In the genomic region with DNA sequence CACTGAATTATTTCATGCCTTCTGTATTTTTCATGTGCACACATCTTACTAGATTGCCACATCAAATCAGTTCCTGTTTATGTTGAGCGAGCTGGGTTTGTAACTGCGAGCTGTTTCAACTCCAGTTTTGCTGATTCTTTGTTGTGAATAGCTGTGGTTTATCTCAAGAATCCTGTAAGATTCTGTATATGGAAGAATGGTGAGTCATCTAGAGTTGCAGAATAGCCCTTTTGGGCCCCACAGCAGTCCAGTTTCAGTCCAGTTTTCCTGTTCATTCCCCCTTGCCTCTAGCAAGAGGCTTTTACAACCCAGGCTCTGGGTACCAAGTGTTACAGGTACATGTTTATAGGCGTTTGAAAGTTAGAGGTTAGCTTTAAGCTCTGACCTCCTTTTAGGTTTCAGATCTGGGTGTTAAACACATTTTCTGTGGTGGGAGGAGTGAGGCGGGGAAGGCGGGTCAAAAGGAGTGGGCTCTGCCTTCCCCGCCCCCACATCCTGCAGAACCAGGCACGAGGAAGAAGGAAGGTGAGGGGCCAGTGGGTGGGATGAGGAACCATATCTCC, we compare ENCODE assay signal across 8 cellular contexts. TPM values are rescaled to one million over a fixed set of nuclear protein-coding genes. Genes with fewer than 3 reads are reported as not detected.
DNase-seq lines count a peak whose midpoint lies in the region; ATAC-seq and TF ChIP-seq lines count a peak whose summit lies in the region.

No MANE protein-coding gene starts in this region.

- no peaks in the 10 kb centered on the region for H3K9me3 ChIP-seq in cardiac muscle cell (ENCODE audit: low read depth)
- no peaks in the 10 kb centered on the region for H3K9me3 ChIP-seq in skeletal muscle satellite cell (replicated peaks; ENCODE audit: low read length)

- DNase-seq in NCI-H460 (ENCODE audit: extremely low read depth, low read depth) (peak; percentile 36), cardiac muscle cell (ENCODE audit: low read depth in 1 of 2, low spot score in 1 of 2) (peak in 1 of 2 donors; percentile 96), cerebellar cortex (ENCODE audit: low spot score) (no peak), NCI-H1092 treated with DMSO at 0.1 percent for 48 hours (lab: John Stamatoyannopoulos, UW) (no peak)
- DNase-seq in activated naive CD4-positive, alpha-beta T cell treated with anti-CD3 and anti-CD28 coated beads, Interleukin-2, amount 10 ng/mL, durations not matched to agents 7 days and 5 days: peak; percentile 66

- H3K27me3 Mint-ChIP-seq in activated naive CD4-positive, alpha-beta T cell treated with anti-CD3 and anti-CD28 coated beads, Interleukin-2, amount 10 ng/mL, durations not matched to agents 7 days and 5 days: no peaks in the 10 kb centered on the region

- H3K4me1 ChIP-seq in cardiac muscle cell (ENCODE audit: low read depth) (peaks cover 16% of the 10 kb centered on the region), skeletal muscle satellite cell (ENCODE audit: control insufficient read depth, insufficient read depth, low read length) (peaks cover 16% of the 10 kb centered on the region)

- H3K4me3 ChIP-seq in cardiac muscle cell (no peak overlapping the region), skeletal muscle satellite cell (ENCODE audit: low read length) (peak overlapping the region; percentile 21)

- H3K4me3 Mint-ChIP-seq in activated naive CD4-positive, alpha-beta T cell treated with anti-CD3 and anti-CD28 coated beads, Interleukin-2, amount 10 ng/mL, durations not matched to agents 7 days and 5 days: peak overlapping the region; percentile 34

- ATAC-seq in GM18498 (IDR thresholded peaks at IDR 0.05; ENCODE audit: unreplicated experiment) (peak; percentile 77), HG02588 (IDR thresholded peaks at IDR 0.05; ENCODE audit: unreplicated experiment) (peak; percentile 70)

- peaks cover 66% of the 10 kb centered on the region for H3K4me1 Mint-ChIP-seq in activated naive CD4-positive, alpha-beta T cell treated with anti-CD3 and anti-CD28 coated beads, Interleukin-2, amount 10 ng/mL, durations not matched to agents 7 days and 5 days

- H3K27ac Mint-ChIP-seq in activated naive CD4-positive, alpha-beta T cell treated with anti-CD3 and anti-CD28 coated beads, Interleukin-2, amount 10 ng/mL, durations not matched to agents 7 days and 5 days: peak overlapping the region; percentile 95

- no peaks in the 10 kb centered on the region for H3K27me3 ChIP-seq in cardiac muscle cell
- no peaks in the 10 kb centered on the region for H3K27me3 ChIP-seq in skeletal muscle satellite cell (ENCODE audit: control insufficient read depth, insufficient read depth, low read length)

- H3K4me2 ChIP-seq in skeletal muscle satellite cell (ENCODE audit: low read length): peak overlapping the region; percentile 70

- CTCF ChIA-PET in activated naive CD4-positive, alpha-beta T cell treated with anti-CD3 and anti-CD28 coated beads, Interleukin-2, amount 10 ng/mL, durations not matched to agents 7 days and 5 days (lab: Charles Lee): interaction anchor here (0.6 to 2.5 kb wide), 6 partner anchors 16 to 129 kb away, joined by 3 to 9 read pairs (median 4); no protein-coding TSS in a partner anchor

- H3K36me3 Mint-ChIP-seq in activated naive CD4-positive, alpha-beta T cell treated with anti-CD3 and anti-CD28 coated beads, Interleukin-2, amount 10 ng/mL, durations not matched to agents 7 days and 5 days: peaks cover 17% of the 10 kb centered on the region

- no peaks in the 10 kb centered on the region for H3K36me3 ChIP-seq in cardiac muscle cell
- H3K36me3 ChIP-seq in skeletal muscle satellite cell (ENCODE audit: insufficient read depth, low read length): no peaks in the 10 kb centered on the region

- TF ChIP-seq CTCF in cardiac muscle cell (IDR thresholded peaks at IDR 0.05; ENCODE audit: low read depth, low read length): no peak

- H3K9ac ChIP-seq in skeletal muscle satellite cell (ENCODE audit: low read depth, low read length): peak overlapping the region; percentile 37

- H3K9me3 Mint-ChIP-seq in activated naive CD4-positive, alpha-beta T cell treated with anti-CD3 and anti-CD28 coated beads, Interleukin-2, amount 10 ng/mL, durations not matched to agents 7 days and 5 days: no peaks in the 10 kb centered on the region

- peak overlapping the region; percentile 38 for H3K27ac ChIP-seq in cardiac muscle cell

RNA-seq across cellular contexts. Expression of gene TBC1D14, which starts 32.7 kb away (rescaled TPM):
- total RNA-seq in NCI-H460 (2014; rRNA removed; shearing (Covaris generic)): 22.3 and 24.7 TPM in 2 replicates
- 28.4 and 30.9 TPM in 2 replicates for polyA plus RNA-seq in NCI-H460 (2014; cell fraction: nucleus; rRNA removed)
- 41.8 and 46.1 TPM in 2 replicates for total RNA-seq in cardiac muscle cell
- 30.5 and 38.9 TPM in 2 replicates for polyA plus RNA-seq in cardiac muscle cell
- total RNA-seq in skeletal muscle satellite cell (2012; rRNA removed): 24.3 and 25.8 TPM in 2 replicates

Comparison
In these comparisons a context has a peak if more than half of its experiments do, and no peak if none do; other contexts are left out.
1. DNase-seq: peak in NCI-H460 (single experiment) and activated naive CD4-positive, alpha-beta T cell treated with anti-CD3 and anti-CD28 coated beads, Interleukin-2, amount 10 ng/mL, durations not matched to agents 7 days and 5 days (single experiment); none in cerebellar cortex (single experiment) and NCI-H1092 treated with DMSO at 0.1 percent for 48 hours (single experiment).